25 cellular contexts compared by ENCODE assay signal in genomic region chr5:164362021-164362420, GRCh38.
"Had no signal": no experiment of that assay in that cellular context is flagged by ENCODE, and none has a peak within 500 bp of the region (broad histone marks: within the 10 kb centered on the region; RNA-seq: fewer than 3 reads in every experiment).

No MANE protein-coding gene starts in this region.

- H3K27ac Mint-ChIP-seq: activated CD4-positive, alpha-beta memory T cell treated with anti-CD3 and anti-CD28 coated beads, Interleukin-2, amount 10 ng/mL, durations not matched to agents 7 days and 5 days; activated CD4-positive, alpha-beta T cell treated with anti-CD3 and anti-CD28 coated beads, Interleukin-2, amount 10 ng/mL, durations not matched to agents 24 days and 14 days; activated naive CD4-positive, alpha-beta T cell treated with anti-CD3 and anti-CD28 coated beads, Interleukin-2, amount 50 U/mL, for 24 hours; activated naive CD8-positive, alpha-beta T cell treated with anti-CD3 and anti-CD28 coated beads, Interleukin-2, amount 50 U/mL, for 24 hours; activated T-helper 17 cell treated with anti-CD3 and anti-CD28 coated beads, Interleukin-2, amount 50 U/mL, for 72 hours; natural killer cell treated with Interleukin-12 subunit alpha and Interleukin-12 subunit beta and Interleukin-15 and Interleukin-18, amount 100 ng/mL, for 72 hours; stimulated activated effector memory CD8-positive, alpha-beta T cell treated with anti-CD3 and anti-CD28 coated beads, Interleukin-12 subunit alpha, Interleukin-12 subunit beta, amount 100 ng/mL, for 72 hours; stimulated activated naive CD8-positive, alpha-beta T cell treated with anti-CD3 and anti-CD28 coated beads, Interleukin-15, Interleukin-2, amounts not matched to agents 100 ng/mL and 50 ng/mL, for 24 hours had no signal

- H3K4me1 Mint-ChIP-seq: activated CD4-positive, alpha-beta memory T cell treated with anti-CD3 and anti-CD28 coated beads, Interleukin-2, amount 10 ng/mL, durations not matched to agents 7 days and 5 days; activated CD4-positive, alpha-beta T cell treated with anti-CD3 and anti-CD28 coated beads, Interleukin-2, amount 10 ng/mL, durations not matched to agents 24 days and 14 days; activated naive CD4-positive, alpha-beta T cell treated with anti-CD3 and anti-CD28 coated beads, Interleukin-2, amount 50 U/mL, for 24 hours; activated naive CD8-positive, alpha-beta T cell treated with anti-CD3 and anti-CD28 coated beads, Interleukin-2, amount 50 U/mL, for 24 hours; activated T-helper 17 cell treated with anti-CD3 and anti-CD28 coated beads, Interleukin-2, amount 50 U/mL, for 72 hours; central memory CD8-positive, alpha-beta T cell; stimulated activated effector memory CD8-positive, alpha-beta T cell treated with anti-CD3 and anti-CD28 coated beads, Interleukin-12 subunit alpha, Interleukin-12 subunit beta, amount 100 ng/mL, for 72 hours had no signal

- H3K4me3 ChIP-seq: gastrocnemius medialis, left lung, lung, mucosa of descending colon, skin epidermis, thoracic aorta had no signal

- ATAC-seq: activated naive CD8-positive, alpha-beta T cell treated with anti-CD3 and anti-CD28 coated beads, Interleukin-2, amount 50 U/mL, for 24 hours; activated T-cell treated with anti-CD3 and anti-CD28 coated beads, Interleukin-2, amount 50 U/mL, for 4 hours; activated T-helper 17 cell treated with anti-CD3 and anti-CD28 coated beads, Interleukin-2, amount 50 U/mL, for 72 hours; gastrocnemius medialis; left lung; mucosa of descending colon; natural killer cell treated with Interleukin-12 subunit alpha and Interleukin-12 subunit beta and Interleukin-15 and Interleukin-18, amount 100 ng/mL, for 72 hours; sciatic nerve; stimulated activated effector memory CD8-positive, alpha-beta T cell treated with anti-CD3 and anti-CD28 coated beads, Interleukin-12 subunit alpha, Interleukin-12 subunit beta, amount 100 ng/mL, for 72 hours had no signal

- DNase-seq: activated CD4-positive, alpha-beta memory T cell treated with anti-CD3 and anti-CD28 coated beads, Interleukin-2, amount 10 ng/mL, durations not matched to agents 7 days and 5 days; activated CD4-positive, alpha-beta T cell treated with anti-CD3 and anti-CD28 coated beads, Interleukin-2, amount 10 ng/mL, durations not matched to agents 24 days and 14 days; activated CD4-positive, CD25-positive, alpha-beta regulatory T cell treated with anti-CD3 and anti-CD28 coated beads, Interleukin-2, amount 50 U/mL, for 72 hours; activated naive CD8-positive, alpha-beta T cell treated with anti-CD3 and anti-CD28 coated beads, Interleukin-2, amount 50 U/mL, for 24 hours; activated T-cell treated with anti-CD3 and anti-CD28 coated beads, Interleukin-2, amount 50 U/mL, for 4 hours; amygdala; dermis blood vessel endothelial cell; effector CD4-positive, alpha-beta T cell; gastrocnemius medialis; glutamatergic neuron; left lung; mucosa of descending colon; stimulated activated CD4-positive, alpha-beta T cell treated with anti-CD3 and anti-CD28 coated beads, Interleukin-4, amount 100 ng/mL, for 24 hours; T-helper 9 cell; trophoblast cell had no signal

- H3K4me3 Mint-ChIP-seq: activated CD4-positive, alpha-beta memory T cell treated with anti-CD3 and anti-CD28 coated beads, Interleukin-2, amount 10 ng/mL, durations not matched to agents 7 days and 5 days; activated CD4-positive, alpha-beta T cell treated with anti-CD3 and anti-CD28 coated beads, Interleukin-2, amount 10 ng/mL, durations not matched to agents 24 days and 14 days; activated naive CD4-positive, alpha-beta T cell treated with anti-CD3 and anti-CD28 coated beads, Interleukin-2, amount 50 U/mL, for 24 hours; activated naive CD8-positive, alpha-beta T cell treated with anti-CD3 and anti-CD28 coated beads, Interleukin-2, amount 50 U/mL, for 24 hours; activated T-cell treated with anti-CD3 and anti-CD28 coated beads, Interleukin-2, amount 50 U/mL, for 4 hours; activated T-helper 17 cell treated with anti-CD3 and anti-CD28 coated beads, Interleukin-2, amount 50 U/mL, for 72 hours; central memory CD8-positive, alpha-beta T cell; natural killer cell treated with Interleukin-12 subunit alpha and Interleukin-12 subunit beta and Interleukin-15 and Interleukin-18, amount 100 ng/mL, for 72 hours; stimulated activated effector memory CD8-positive, alpha-beta T cell treated with anti-CD3 and anti-CD28 coated beads, Interleukin-12 subunit alpha, Interleukin-12 subunit beta, amount 100 ng/mL, for 72 hours; stimulated activated naive CD8-positive, alpha-beta T cell treated with anti-CD3 and anti-CD28 coated beads, Interleukin-15, Interleukin-2, amounts not matched to agents 100 ng/mL and 50 ng/mL, for 24 hours had no signal

- H3K9me3 Mint-ChIP-seq: activated CD4-positive, alpha-beta T cell treated with anti-CD3 and anti-CD28 coated beads, Interleukin-2, amount 10 ng/mL, durations not matched to agents 24 days and 14 days; activated naive CD4-positive, alpha-beta T cell treated with anti-CD3 and anti-CD28 coated beads, Interleukin-2, amount 50 U/mL, for 24 hours; activated naive CD8-positive, alpha-beta T cell treated with anti-CD3 and anti-CD28 coated beads, Interleukin-2, amount 50 U/mL, for 24 hours had no signal

- H3K36me3 Mint-ChIP-seq: activated naive CD4-positive, alpha-beta T cell treated with anti-CD3 and anti-CD28 coated beads, Interleukin-2, amount 50 U/mL, for 24 hours; natural killer cell treated with Interleukin-12 subunit alpha and Interleukin-12 subunit beta and Interleukin-15 and Interleukin-18, amount 100 ng/mL, for 72 hours; stimulated activated effector memory CD8-positive, alpha-beta T cell treated with anti-CD3 and anti-CD28 coated beads, Interleukin-12 subunit alpha, Interleukin-12 subunit beta, amount 100 ng/mL, for 72 hours had no signal

- H3K27me3 Mint-ChIP-seq: activated CD4-positive, alpha-beta memory T cell treated with anti-CD3 and anti-CD28 coated beads, Interleukin-2, amount 10 ng/mL, durations not matched to agents 7 days and 5 days; activated CD4-positive, alpha-beta T cell treated with anti-CD3 and anti-CD28 coated beads, Interleukin-2, amount 10 ng/mL, durations not matched to agents 24 days and 14 days; activated naive CD4-positive, alpha-beta T cell treated with anti-CD3 and anti-CD28 coated beads, Interleukin-2, amount 50 U/mL, for 24 hours; activated naive CD8-positive, alpha-beta T cell treated with anti-CD3 and anti-CD28 coated beads, Interleukin-2, amount 50 U/mL, for 24 hours; activated T-helper 17 cell treated with anti-CD3 and anti-CD28 coated beads, Interleukin-2, amount 50 U/mL, for 72 hours; central memory CD8-positive, alpha-beta T cell; natural killer cell treated with Interleukin-12 subunit alpha and Interleukin-12 subunit beta and Interleukin-15 and Interleukin-18, amount 100 ng/mL, for 72 hours; stimulated activated naive CD8-positive, alpha-beta T cell treated with anti-CD3 and anti-CD28 coated beads, Interleukin-15, Interleukin-2, amounts not matched to agents 100 ng/mL and 50 ng/mL, for 24 hours had no signal
